ENCODE assay signal across 9 cellular contexts in genomic region chr9:14533867-14534650, GRCh38.
"Had no signal": no experiment of that assay in that cellular context is flagged by ENCODE, and none has a peak within 500 bp of the region (broad histone marks: within the 10 kb centered on the region; RNA-seq: fewer than 3 reads in every experiment).

No MANE protein-coding gene starts in this region.

- DNase-seq: activated CD4-positive, alpha-beta T cell treated with anti-CD3 and anti-CD28 coated beads, Interleukin-2, amount 50 U/mL, for 48 hours; activated CD4-positive, CD25-positive, alpha-beta regulatory T cell treated with anti-CD3 and anti-CD28 coated beads, Interleukin-2, amount 50 U/mL, for 72 hours; activated gamma-delta T cell treated with Interleukin-2 at 50 U/mL for 16 hours; activated naive CD8-positive, alpha-beta T cell treated with anti-CD3 and anti-CD28 coated beads, Interleukin-2, amount 10 ng/mL, durations not matched to agents 7 days and 5 days; activated T-cell treated with anti-CD3 and anti-CD28 coated beads, Interleukin-2, amount 50 U/mL, for 48 hours had no signal

- H3K27ac Mint-ChIP-seq: activated naive CD8-positive, alpha-beta T cell treated with anti-CD3 and anti-CD28 coated beads, Interleukin-2, amount 10 ng/mL, durations not matched to agents 7 days and 5 days; stimulated activated effector memory CD8-positive, alpha-beta T cell treated with anti-CD3 and anti-CD28 coated beads, Interleukin-12 subunit alpha, Interleukin-12 subunit beta, amount 100 ng/mL, for 72 hours had no signal

- H3K4me3 ChIP-seq: tibial nerve had no signal

- ATAC-seq: stimulated activated effector memory CD8-positive, alpha-beta T cell treated with anti-CD3 and anti-CD28 coated beads, Interleukin-12 subunit alpha, Interleukin-12 subunit beta, amount 100 ng/mL, for 72 hours had no signal

- H3K36me3 ChIP-seq: neutrophil, tibial nerve had no signal

- H3K27ac ChIP-seq: foreskin keratinocyte, neutrophil had no signal

- H3K4me1 Mint-ChIP-seq: activated naive CD8-positive, alpha-beta T cell treated with anti-CD3 and anti-CD28 coated beads, Interleukin-2, amount 10 ng/mL, durations not matched to agents 7 days and 5 days; stimulated activated effector memory CD8-positive, alpha-beta T cell treated with anti-CD3 and anti-CD28 coated beads, Interleukin-12 subunit alpha, Interleukin-12 subunit beta, amount 100 ng/mL, for 72 hours had no signal

- H3K9me3 Mint-ChIP-seq: activated naive CD8-positive, alpha-beta T cell treated with anti-CD3 and anti-CD28 coated beads, Interleukin-2, amount 10 ng/mL, durations not matched to agents 7 days and 5 days; stimulated activated effector memory CD8-positive, alpha-beta T cell treated with anti-CD3 and anti-CD28 coated beads, Interleukin-12 subunit alpha, Interleukin-12 subunit beta, amount 100 ng/mL, for 72 hours had no signal

- H3K4me3 Mint-ChIP-seq: activated naive CD8-positive, alpha-beta T cell treated with anti-CD3 and anti-CD28 coated beads, Interleukin-2, amount 10 ng/mL, durations not matched to agents 7 days and 5 days; stimulated activated effector memory CD8-positive, alpha-beta T cell treated with anti-CD3 and anti-CD28 coated beads, Interleukin-12 subunit alpha, Interleukin-12 subunit beta, amount 100 ng/mL, for 72 hours had no signal

- H3K27me3 ChIP-seq: foreskin keratinocyte, neutrophil, tibial nerve had no signal

- H3K9me3 ChIP-seq: neutrophil, tibial nerve had no signal

- H3K36me3 Mint-ChIP-seq: activated naive CD8-positive, alpha-beta T cell treated with anti-CD3 and anti-CD28 coated beads, Interleukin-2, amount 10 ng/mL, durations not matched to agents 7 days and 5 days; stimulated activated effector memory CD8-positive, alpha-beta T cell treated with anti-CD3 and anti-CD28 coated beads, Interleukin-12 subunit alpha, Interleukin-12 subunit beta, amount 100 ng/mL, for 72 hours had no signal
